In the genomic region with DNA sequence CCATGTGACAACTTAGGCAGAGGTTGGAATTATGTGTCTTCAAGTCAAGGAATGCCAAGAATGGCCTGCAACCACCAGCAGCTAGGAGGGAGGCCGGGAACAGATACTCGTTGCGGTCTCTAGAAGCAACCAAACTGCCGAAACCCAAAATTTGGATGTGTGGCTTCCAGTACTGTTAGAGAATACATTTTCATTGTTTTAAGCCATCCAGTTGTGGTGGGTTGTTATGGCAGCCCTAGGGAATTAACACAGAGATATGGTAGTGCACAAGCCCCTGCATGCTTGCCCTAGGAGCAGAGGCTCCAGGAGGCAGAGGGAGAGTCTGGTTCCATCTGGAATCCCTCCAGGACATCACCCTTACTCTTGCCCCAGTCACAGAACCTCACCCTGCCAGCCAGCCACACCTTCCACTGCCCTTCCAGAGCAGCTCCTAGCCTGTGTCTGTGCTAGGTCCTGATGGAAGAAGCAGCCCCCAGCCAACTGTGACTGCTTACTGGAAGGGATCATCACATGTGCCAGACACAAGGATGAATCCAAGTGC, we compare ENCODE assay signal across 11 cellular contexts. TPM values are rescaled to one million over a fixed set of nuclear protein-coding genes. Genes with fewer than 3 reads are reported as not detected.
DNase-seq lines count a peak whose midpoint lies in the region; ATAC-seq and TF ChIP-seq lines count a peak whose summit lies in the region.
"Had no signal": no experiment of that assay in that cellular context is flagged by ENCODE, and none has a peak within 500 bp of the region (broad histone marks: within the 10 kb centered on the region; RNA-seq: fewer than 3 reads in every experiment).

No MANE protein-coding gene starts in this region.

- no peak for TF ChIP-seq CTCF in right atrium auricular region (IDR thresholded peaks at IDR 0.05)
- no peak for TF ChIP-seq CTCF in lower leg skin (IDR thresholded peaks at IDR 0.05)

- H3K4me3 Mint-ChIP-seq in activated CD4-positive, alpha-beta T cell treated with anti-CD3 and anti-CD28 coated beads, Interleukin-2, amount 10 ng/mL, durations not matched to agents 7 days and 5 days = peak overlapping the region; percentile 57
- H3K4me3 Mint-ChIP-seq in activated T-helper 1 cell treated with anti-CD3 and anti-CD28 coated beads, Interleukin-12 subunit alpha, Interleukin-12 subunit beta, Interleukin-2, Interleukin-4 antibody, amounts not matched to agents 30 ng/mL and 10 ng/mL and 1 ng/mL, durations not matched to agents 14 hours and 24 hours and 36 hours = peak overlapping the region; percentile 5
- peak overlapping the region; percentile 75 to 78 for H3K4me3 Mint-ChIP-seq in stimulated activated naive CD8-positive, alpha-beta T cell treated with anti-CD3 and anti-CD28 coated beads, Interleukin-15, amount 100 ng/mL, for 72 hours
- H3K4me3 Mint-ChIP-seq: CD14-positive monocyte, nephron, WTC11 had no signal

- H3K27me3 ChIP-seq in right atrium auricular region = no peaks in the 10 kb centered on the region

- no peaks in the 10 kb centered on the region for H3K36me3 ChIP-seq in right atrium auricular region

- 38 to 45% methylated on average over 4 of the region's 4 CpGs for WGBS in lower leg skin, 2 donors

- peak overlapping the region; percentile 83 to 85 for H3K27ac ChIP-seq in right atrium auricular region

- H3K4me1 ChIP-seq in right atrium auricular region = peaks cover 0 to 35% of the 10 kb centered on the region in 2 donors

- CTCF ChIA-PET in activated CD4-positive, alpha-beta T cell treated with anti-CD3 and anti-CD28 coated beads, Interleukin-2, amount 10 ng/mL, durations not matched to agents 7 days and 5 days (lab: Charles Lee) = interaction anchor here (0.8 to 1.5 kb wide), 7 partner anchors 10 to 266 kb away, joined by 3 read pairs; partner anchors contain the start of gene PITPNM2

- no peaks in the 10 kb centered on the region for H3K9me3 ChIP-seq in right atrium auricular region

- POLR2A ChIA-PET in activated CD4-positive, alpha-beta T cell treated with anti-CD3 and anti-CD28 coated beads, Interleukin-2, amount 10 ng/mL, durations not matched to agents 7 days and 5 days (lab: Charles Lee) = interaction anchor here (1.1 kb wide), 1 partner anchor 11 kb away, joined by 4 read pairs; no protein-coding TSS in a partner anchor

- no peak for TF ChIP-seq POLR2A in lower leg skin (IDR thresholded peaks at IDR 0.05)

- peak overlapping the region; percentile 87 for H3K27ac Mint-ChIP-seq in activated CD4-positive, alpha-beta T cell treated with anti-CD3 and anti-CD28 coated beads, Interleukin-2, amount 10 ng/mL, durations not matched to agents 7 days and 5 days
- peak overlapping the region; percentile 78 for H3K27ac Mint-ChIP-seq in activated T-helper 1 cell treated with anti-CD3 and anti-CD28 coated beads, Interleukin-12 subunit alpha, Interleukin-12 subunit beta, Interleukin-2, Interleukin-4 antibody, amounts not matched to agents 30 ng/mL and 10 ng/mL and 1 ng/mL, durations not matched to agents 14 hours and 24 hours and 36 hours
- H3K27ac Mint-ChIP-seq in stimulated activated naive CD8-positive, alpha-beta T cell treated with anti-CD3 and anti-CD28 coated beads, Interleukin-15, amount 100 ng/mL, for 72 hours = peak overlapping the region; percentile 88 to 90
- H3K27ac Mint-ChIP-seq: nephron, WTC11 had no signal

- H3K4me1 Mint-ChIP-seq in activated CD4-positive, alpha-beta T cell treated with anti-CD3 and anti-CD28 coated beads, Interleukin-2, amount 10 ng/mL, durations not matched to agents 7 days and 5 days = peaks cover 44% of the 10 kb centered on the region
- peaks cover 36% of the 10 kb centered on the region for H3K4me1 Mint-ChIP-seq in activated T-helper 1 cell treated with anti-CD3 and anti-CD28 coated beads, Interleukin-12 subunit alpha, Interleukin-12 subunit beta, Interleukin-2, Interleukin-4 antibody, amounts not matched to agents 30 ng/mL and 10 ng/mL and 1 ng/mL, durations not matched to agents 14 hours and 24 hours and 36 hours (ENCODE audit: low read depth)
- H3K4me1 Mint-ChIP-seq in stimulated activated naive CD8-positive, alpha-beta T cell treated with anti-CD3 and anti-CD28 coated beads, Interleukin-15, amount 100 ng/mL, for 72 hours = peaks cover 58% of the 10 kb centered on the region

- no peaks in the 10 kb centered on the region for H3K9me3 Mint-ChIP-seq in activated CD4-positive, alpha-beta T cell treated with anti-CD3 and anti-CD28 coated beads, Interleukin-2, amount 10 ng/mL, durations not matched to agents 7 days and 5 days
- H3K9me3 Mint-ChIP-seq in activated T-helper 1 cell treated with anti-CD3 and anti-CD28 coated beads, Interleukin-12 subunit alpha, Interleukin-12 subunit beta, Interleukin-2, Interleukin-4 antibody, amounts not matched to agents 30 ng/mL and 10 ng/mL and 1 ng/mL, durations not matched to agents 14 hours and 24 hours and 36 hours = no peaks in the 10 kb centered on the region
- no peaks in the 10 kb centered on the region for H3K9me3 Mint-ChIP-seq in stimulated activated naive CD8-positive, alpha-beta T cell treated with anti-CD3 and anti-CD28 coated beads, Interleukin-15, amount 100 ng/mL, for 72 hours
- H3K9me3 Mint-ChIP-seq: nephron had no signal

- DNase-seq in activated CD4-positive, alpha-beta T cell treated with anti-CD3 and anti-CD28 coated beads, Interleukin-2, amount 10 ng/mL, durations not matched to agents 7 days and 5 days = no peak
- no peak for DNase-seq in activated CD4-positive, alpha-beta T cell treated with anti-CD3 and anti-CD28 coated beads, Interleukin-2, amount 50 U/mL, for 1 hour
- DNase-seq in activated T-helper 1 cell treated with anti-CD3 and anti-CD28 coated beads, Interleukin-12 subunit alpha, Interleukin-12 subunit beta, Interleukin-2, Interleukin-4 antibody, amounts not matched to agents 30 ng/mL and 10 ng/mL and 1 ng/mL, durations not matched to agents 14 hours and 24 hours and 36 hours (ENCODE audit: low spot score) = no peak
- no peak for DNase-seq in right atrium auricular region (ENCODE audit: low spot score)
- DNase-seq in stimulated activated naive CD8-positive, alpha-beta T cell treated with anti-CD3 and anti-CD28 coated beads, Interleukin-15, amount 100 ng/mL, for 72 hours = no peak
- no peak for DNase-seq in DMS153 treated with DMSO at 0.1 percent for 48 hours (lab: John Stamatoyannopoulos, UW; ENCODE audit: unreplicated experiment)
- DNase-seq in lower leg skin (ENCODE audit: low spot score in 2 of 2) = no peak
- DNase-seq in superior temporal gyrus (ENCODE audit: extremely low spot score) = no peak

- peak; percentile 41 for ATAC-seq in stimulated activated naive CD8-positive, alpha-beta T cell treated with anti-CD3 and anti-CD28 coated beads, Interleukin-15, amount 100 ng/mL, for 72 hours
- ATAC-seq: WTC11 had no signal

- peaks cover 16% of the 10 kb centered on the region for H3K36me3 Mint-ChIP-seq in activated CD4-positive, alpha-beta T cell treated with anti-CD3 and anti-CD28 coated beads, Interleukin-2, amount 10 ng/mL, durations not matched to agents 7 days and 5 days (ENCODE audit: low read depth)
- peaks cover 9% of the 10 kb centered on the region for H3K36me3 Mint-ChIP-seq in activated T-helper 1 cell treated with anti-CD3 and anti-CD28 coated beads, Interleukin-12 subunit alpha, Interleukin-12 subunit beta, Interleukin-2, Interleukin-4 antibody, amounts not matched to agents 30 ng/mL and 10 ng/mL and 1 ng/mL, durations not matched to agents 14 hours and 24 hours and 36 hours (ENCODE audit: low read depth)

- H3K27me3 Mint-ChIP-seq in activated CD4-positive, alpha-beta T cell treated with anti-CD3 and anti-CD28 coated beads, Interleukin-2, amount 10 ng/mL, durations not matched to agents 7 days and 5 days = no peaks in the 10 kb centered on the region
- no peaks in the 10 kb centered on the region for H3K27me3 Mint-ChIP-seq in activated T-helper 1 cell treated with anti-CD3 and anti-CD28 coated beads, Interleukin-12 subunit alpha, Interleukin-12 subunit beta, Interleukin-2, Interleukin-4 antibody, amounts not matched to agents 30 ng/mL and 10 ng/mL and 1 ng/mL, durations not matched to agents 14 hours and 24 hours and 36 hours (ENCODE audit: insufficient read depth)
- no peaks in the 10 kb centered on the region for H3K27me3 Mint-ChIP-seq in stimulated activated naive CD8-positive, alpha-beta T cell treated with anti-CD3 and anti-CD28 coated beads, Interleukin-15, amount 100 ng/mL, for 72 hours

- no peak overlapping the region for H3K4me3 ChIP-seq in right atrium auricular region
- H3K4me3 ChIP-seq in lower leg skin (ENCODE audit: low read depth, poor library complexity, severe bottlenecking) = no peak overlapping the region

- intact Hi-C loops in activated T-helper 1 cell treated with anti-CD3 and anti-CD28 coated beads, Interleukin-12 subunit alpha, Interleukin-12 subunit beta, Interleukin-2, Interleukin-4 antibody, amounts not matched to agents 30 ng/mL and 10 ng/mL and 1 ng/mL, durations not matched to agents 14 hours and 24 hours and 36 hours (cut with micrococcal nuclease) = no loop called here
- intact Hi-C loops in lower leg skin (cut with DNase I; ENCODE audit: low total_unique reads) = no loop called here

RNA-seq across cellular contexts. Expression of gene PITPNM2, which starts 19.5 kb away (rescaled TPM):
- total RNA-seq in activated CD4-positive, alpha-beta T cell treated with anti-CD3 and anti-CD28 coated beads, Interleukin-2, amount 10 ng/mL, durations not matched to agents 7 days and 5 days = 10 to 100 TPM; 19.0 to 21.8 TPM
- total RNA-seq in activated T-helper 1 cell treated with anti-CD3 and anti-CD28 coated beads, Interleukin-12 subunit alpha, Interleukin-12 subunit beta, Interleukin-2, Interleukin-4 antibody, amounts not matched to agents 30 ng/mL and 10 ng/mL and 1 ng/mL, durations not matched to agents 14 hours and 24 hours and 36 hours = 22.3 and 25.5 TPM in 2 replicates
- total RNA-seq in right atrium auricular region (10 to 100 TPM in 1 of 2 donors, 1 to 10 TPM in 1; 9.4 to 10.5 TPM), lower leg skin (1 to 10 TPM; 3.2 to 6.5 (median 4.2) TPM)

Comparison
In these comparisons a context has a peak if more than half of its experiments do, and no peak if none do; other contexts are left out.
1. H3K4me3 Mint-ChIP-seq: peak in every context shown above with its lines; median percentile 76 in stimulated activated naive CD8-positive, alpha-beta T cell treated with anti-CD3 and anti-CD28 coated beads, Interleukin-15, amount 100 ng/mL, for 72 hours; 57 in activated CD4-positive, alpha-beta T cell treated with anti-CD3 and anti-CD28 coated beads, Interleukin-2, amount 10 ng/mL, durations not matched to agents 7 days and 5 days; 5 in activated T-helper 1 cell treated with anti-CD3 and anti-CD28 coated beads, Interleukin-12 subunit alpha, Interleukin-12 subunit beta, Interleukin-2, Interleukin-4 antibody, amounts not matched to agents 30 ng/mL and 10 ng/mL and 1 ng/mL, durations not matched to agents 14 hours and 24 hours and 36 hours.